ENCODE assay signal across 11 cellular contexts in genomic region chr18:3245185-3245564, GRCh38. TPM values are rescaled to one million over a fixed set of nuclear protein-coding genes. Genes with fewer than 3 reads are reported as not detected.
DNase-seq lines count a peak whose midpoint lies in the region; ATAC-seq, FAIRE-seq and TF ChIP-seq lines count a peak whose summit lies in the region.
"Had no signal": no experiment of that assay in that cellular context is flagged by ENCODE, and none has a peak within 500 bp of the region (broad histone marks: within the 10 kb centered on the region; RNA-seq: fewer than 3 reads in every experiment).

No MANE protein-coding gene starts in this region.

- TF ChIP-seq CTCF in HL-60 (IDR thresholded peaks at IDR 0.05; ENCODE audit: insufficient read depth, low read length), result no peak
- TF ChIP-seq CTCF in GM12878 (IDR thresholded peaks at IDR 0.05 in 2 of 3, conservative IDR thresholded peaks at IDR 0.05 in 1 of 3; ENCODE audit: control insufficient read depth in 2 of 3, extremely low read depth in 1 of 3, insufficient read depth in 1 of 3, low read depth in 3 of 3, low read length in 3 of 3), result no peak
- TF ChIP-seq CTCF in omental fat pad (IDR thresholded peaks at IDR 0.05), result no peak
- TF ChIP-seq CTCF in GM13976 (IDR thresholded peaks at IDR 0.05; ENCODE audit: borderline replicate concordance, control extremely low read depth, extremely low read depth, insufficient read depth, missing control alignments), result no peak

- H3K4me1 Mint-ChIP-seq in naive thymus-derived CD4-positive, alpha-beta T cell, result peaks cover 12 to 28% (median 25%) of the 10 kb centered on the region in 7 donors

- peaks cover 59% of the 10 kb centered on the region for H3K79me2 ChIP-seq in GM12878 (ENCODE audit: control insufficient read depth, insufficient read depth, low read length)

- peak overlapping the region; percentile 87 to 100 (median 92); a peak in 19 of 20 replicates for H3K4me3 ChIP-seq in BLaER1 treated with 17β-estradiol and CSF1 and Interleukin-3, amounts not matched to agents 10 nM and 100 nM
- H3K4me3 ChIP-seq in HL-60 (replicated peaks; ENCODE audit: insufficient read depth, low read length), result peak overlapping the region; percentile 96
- H3K4me3 ChIP-seq in GM12878, result peak overlapping the region; percentile 91
- H3K4me3 ChIP-seq in naive thymus-derived CD4-positive, alpha-beta T cell (ENCODE audit: low read length), result peak overlapping the region; percentile 97

- CTCF ChIA-PET in GM12878 (lab: Yijun Ruan, JAX), result interaction anchor here (0.6 to 7.1 kb wide), 43 partner anchors 11 to 1039 kb away, joined by 3 to 99 read pairs (median 7); partner anchors contain the start of gene MYL12B
- CTCF ChIA-PET in naive thymus-derived CD4-positive, alpha-beta T cell (lab: Charles Lee), result interaction anchor here (0.6 to 3.1 kb wide), 11 partner anchors 52 to 312 kb away, joined by 3 to 31 read pairs (median 6); no protein-coding TSS in a partner anchor

- H3K27me3 Mint-ChIP-seq in naive thymus-derived CD4-positive, alpha-beta T cell, result peaks cover 0 to 2% (median 0%) of the 10 kb centered on the region in 5 donors

- H3K27ac Mint-ChIP-seq in naive thymus-derived CD4-positive, alpha-beta T cell, result peak overlapping the region in 8 of 9 donors; percentile 61 to 99 (median 91)

- TF ChIP-seq POLR2A in GM12878 (IDR thresholded peaks at IDR 0.05; ENCODE audit: low read depth, low read length), result no peak

- SMC1A ChIA-PET in GM12878 (lab: Charles Lee; ENCODE audit: uncharacterized antibody, unreplicated experiment), result interaction anchor here (0.7 to 12.1 kb wide), 36 partner anchors 20 to 340 kb away, joined by 3 to 105 read pairs (median 7); no protein-coding TSS in a partner anchor

- H3K27me3 ChIP-seq in BLaER1 treated with 17β-estradiol and CSF1 and Interleukin-3, amounts not matched to agents 10 nM and 100 nM, result no peaks in the 10 kb centered on the region
- H3K27me3 ChIP-seq in HL-60 (ENCODE audit: insufficient read depth, poor library complexity, severe bottlenecking) (no peaks in the 10 kb centered on the region), GM12878 (replicated peaks in 1 of 2; ENCODE audit: control insufficient read depth in 2 of 2, insufficient read depth in 2 of 2, low read length in 1 of 2) (no peaks in the 10 kb centered on the region)
- H3K27me3 ChIP-seq in naive thymus-derived CD4-positive, alpha-beta T cell (ENCODE audit: control insufficient read depth in 2 of 2, insufficient read depth in 2 of 2, low read length in 2 of 2), result no peaks in the 10 kb centered on the region
- H3K27me3 ChIP-seq: spleen had no signal

- RAD21 ChIA-PET in GM12878 (lab: Charles Lee; ENCODE audit: unreplicated experiment), result interaction anchor here (0.6 to 6.5 kb wide), 33 partner anchors 11 to 422 kb away, joined by 3 to 118 read pairs (median 8); no protein-coding TSS in a partner anchor

- peak overlapping the region; percentile 87 to 99 (median 97) for H3K4me3 Mint-ChIP-seq in naive thymus-derived CD4-positive, alpha-beta T cell

- no peak for TF ChIP-seq EP300 in GM12878 (IDR thresholded peaks at IDR 0.05; ENCODE audit: borderline replicate concordance in 1 of 2, control insufficient read depth in 1 of 2, low read depth in 2 of 2, low read length in 2 of 2)

- FAIRE-seq in GM12878 (lab: Jason Lieb, UNC), result no peak
- FAIRE-seq: colon had no signal

- ATAC-seq in GM12878 (no peak), omental fat pad (ENCODE audit: low FRiP score) (no peak), HG02623 (IDR thresholded peaks at IDR 0.05; ENCODE audit: unreplicated experiment) (no peak)
- ATAC-seq in naive thymus-derived CD4-positive, alpha-beta T cell, result no peak

- no peak for DNase-seq in HL-60 (ENCODE audit: low read depth in 1 of 2, low spot score in 1 of 2)
- no peak for DNase-seq in GM12878 (ENCODE audit: low read depth, low spot score)
- no peak for DNase-seq in naive thymus-derived CD4-positive, alpha-beta T cell
- no peak for DNase-seq in omental fat pad (ENCODE audit: low spot score)
- DNase-seq in retina, result no peak
- no peak for DNase-seq in GM13976 (ENCODE audit: low spot score)
- DNase-seq: spleen had no signal

- in situ Hi-C loops in GM12878 (cut with MboI) (loop anchor here (5.0 kb wide), 2 partner anchors 248 to 308 kb away; no protein-coding TSS in a partner anchor), GM13976 (cut with MboI; ENCODE audit: low sequenced_read_pairs, unreplicated experiment) (loop anchor here (5.0 to 10.0 kb wide), 2 partner anchors 250 to 313 kb away; no protein-coding TSS in a partner anchor)

- no peak for TF ChIP-seq RAD21 in GM12878 (IDR thresholded peaks at IDR 0.05; ENCODE audit: insufficient read depth, low read depth, low read length)

- POLR2A ChIA-PET in GM12878 (lab: Charles Lee), result interaction anchor here (0.7 to 1.7 kb wide), 7 partner anchors 9 to 289 kb away, joined by 3 to 10 read pairs (median 5); no protein-coding TSS in a partner anchor
- POLR2A ChIA-PET in naive thymus-derived CD4-positive, alpha-beta T cell (lab: Charles Lee), result interaction anchor here (0.6 to 8.8 kb wide), 8 partner anchors 11 to 349 kb away, joined by 3 to 229 read pairs (median 28); partner anchors contain the start of gene MYL12B

- 38% methylated on average over 1 of the region's 1 CpG for WGBS in GM12878 (ENCODE audit: insufficient coverage, insufficient replicate concordance, low lambda C conversion rate, missing lambda C conversion rate)

- H2AFZ ChIP-seq in GM12878 (ENCODE audit: control insufficient read depth, low read depth, low read length), result peak overlapping the region; percentile 54; the same call in 1 of the 2 replicates

- peaks cover 23 to 34% (median 28%) of the 10 kb centered on the region in 10 experiments for H3K4me1 ChIP-seq in BLaER1 treated with 17β-estradiol and CSF1 and Interleukin-3, amounts not matched to agents 10 nM and 100 nM
- no peaks in the 10 kb centered on the region for H3K4me1 ChIP-seq in GM12878 (ENCODE audit: control insufficient read depth, insufficient read depth, low read length)
- peaks cover 6 to 12% of the 10 kb centered on the region in 2 donors for H3K4me1 ChIP-seq in naive thymus-derived CD4-positive, alpha-beta T cell (ENCODE audit: control insufficient read depth in 2 of 2, insufficient read depth in 2 of 2, low read length in 2 of 2)

- peak overlapping the region in 7 of 11 experiments; percentile 97 to 100 (median 98); a peak in 8 of 22 replicates for H3K27ac ChIP-seq in BLaER1 treated with 17β-estradiol and CSF1 and Interleukin-3, amounts not matched to agents 10 nM and 100 nM
- H3K27ac ChIP-seq in HL-60 (replicated peaks) (no peak overlapping the region; the same call in 1 of the 2 replicates), GM12878 (ENCODE audit: control insufficient read depth, insufficient read depth) (peak overlapping the region; percentile 95)
- no peak overlapping the region for H3K27ac ChIP-seq in naive thymus-derived CD4-positive, alpha-beta T cell (ENCODE audit: low read depth, low read length)

- H3K36me3 Mint-ChIP-seq in naive thymus-derived CD4-positive, alpha-beta T cell, result peaks cover 14 to 41% (median 30%) of the 10 kb centered on the region in 5 donors

- H3K9me3 Mint-ChIP-seq in naive thymus-derived CD4-positive, alpha-beta T cell, result peaks cover 0 to 23% (median 11%) of the 10 kb centered on the region in 11 donors

- BruUV-seq in GM12878 (replicated peaks; lab: Mats Ljungman, UMichigan), result no TSS peak

- H3K4me2 ChIP-seq in BLaER1 treated with 17β-estradiol and CSF1 and Interleukin-3, amounts not matched to agents 10 nM and 100 nM, result peak overlapping the region; percentile 83 to 97 (median 95)
- peak overlapping the region; percentile 88 for H3K4me2 ChIP-seq in GM12878 (ENCODE audit: control insufficient read depth, insufficient read depth)

- H4K20me1 ChIP-seq in BLaER1 treated with 17β-estradiol and CSF1 and Interleukin-3, amounts not matched to agents 10 nM and 100 nM, result peaks cover 8 to 16% (median 15%) of the 10 kb centered on the region in 11 experiments; a peak in 18 of 22 replicates
- H4K20me1 ChIP-seq in GM12878 (ENCODE audit: control insufficient read depth, insufficient read depth), result no peaks in the 10 kb centered on the region

- H3K9ac ChIP-seq in BLaER1 treated with 17β-estradiol and CSF1 and Interleukin-3, amounts not matched to agents 10 nM and 100 nM, result peak overlapping the region; percentile 92 to 100 (median 97); a peak in 21 of 22 replicates
- peak overlapping the region; percentile 97 for H3K9ac ChIP-seq in GM12878 (ENCODE audit: control insufficient read depth, insufficient read depth, low read length)

- H3K36me3 ChIP-seq in BLaER1 treated with 17β-estradiol and CSF1 and Interleukin-3, amounts not matched to agents 10 nM and 100 nM, result peaks cover 27 to 38% (median 31%) of the 10 kb centered on the region in 11 experiments
- H3K36me3 ChIP-seq in GM12878 (ENCODE audit: control insufficient read depth in 2 of 2, insufficient read depth in 2 of 2, low read length in 1 of 2), result peaks cover 0 to 2% of the 10 kb centered on the region in 2 experiments; a peak in 3 of 4 replicates
- peaks cover 0 to 9% (median 0%) of the 10 kb centered on the region in 3 experiments for H3K36me3 ChIP-seq in naive thymus-derived CD4-positive, alpha-beta T cell (ENCODE audit: control insufficient read depth in 2 of 3, insufficient read depth in 3 of 3, low read length in 3 of 3)

- H3K9me3 ChIP-seq in BLaER1 treated with 17β-estradiol and CSF1 and Interleukin-3, amounts not matched to agents 10 nM and 100 nM (replicated peaks in 1 of 11), result peaks cover 22 to 26% (median 25%) of the 10 kb centered on the region in 11 experiments
- peaks cover 13% of the 10 kb centered on the region for H3K9me3 ChIP-seq in GM12878 (replicated peaks; ENCODE audit: control insufficient read depth, insufficient read depth, low read length)
- H3K9me3 ChIP-seq in naive thymus-derived CD4-positive, alpha-beta T cell (ENCODE audit: control insufficient read depth in 2 of 3, low read length in 3 of 3), result no peaks in the 10 kb centered on the region

- intact Hi-C loops in GM12878 (cut with micrococcal nuclease; ENCODE audit: unreplicated experiment), result loop anchor here (5.0 to 10.0 kb wide), 4 partner anchors 263 to 673 kb away; partner anchors contain the start of genes METTL4 and NDC80
- intact Hi-C loops in naive thymus-derived CD4-positive, alpha-beta T cell (cut with micrococcal nuclease), result loop anchor here (5.0 to 10.0 kb wide), 5 partner anchors 73 to 908 kb away; partner anchors contain the start of genes METTL4 (in 1 of the 2) and NDC80 (in 1 of the 2)

RNA-seq across cellular contexts. Expression of gene MYL12A, which starts 2.4 kb away (rescaled TPM):
- 165 and 169 TPM in 2 replicates for total RNA-seq in GM12878 (2013; cell fraction: nucleolus; rRNA removed)
- 861 and 946 TPM in 2 replicates for total RNA-seq in GM12878 (2014; rRNA removed)
- total RNA-seq in GM12878 (2014; rRNA removed; fragmentation: Illumina TruSeq; extraction: Trizol), result 987 and 1,035 TPM in 2 replicates
- total RNA-seq in GM12878 (2021), result 488 and 498 TPM in 2 replicates
- 341 TPM for polyA plus RNA-seq in GM12878 (2011; ENCODE audit: low read depth)
- 567 and 783 TPM in 2 replicates for polyA plus RNA-seq in GM12878 (2011; rRNA removed)
- polyA plus RNA-seq in GM12878 (2011; cell fraction: cytosol; rRNA removed), result 236 and 267 TPM in 2 replicates
- 194 and 245 TPM in 2 replicates for polyA plus RNA-seq in GM12878 (2011; cell fraction: nucleus; rRNA removed)
- 406 and 429 TPM in 2 replicates for polyA plus RNA-seq in GM12878 (2012)
- 851 and 1,149 TPM in 2 replicates for polyA plus RNA-seq in GM12878 (2014; fragmentation: Illumina TruSeq; extraction: Trizol)
- 1,000 to 10,000 TPM; 1,462 to 1,663 TPM for polyA plus RNA-seq in GM12878 (2014; fragmentation: Nextera tagmentation; extraction: Ambion mirVana)
- polyA plus RNA-seq in GM12878 (2014; rRNA removed), result 687 and 704 TPM in 2 replicates
- polyA plus RNA-seq in GM12878 (2016; fragmentation: Nextera tagmentation; extraction: Ambion mirVana), result 1,000 to 10,000 TPM; 1,100 to 1,139 TPM
- polyA minus RNA-seq in GM12878 (2011; rRNA and poly(A)+ RNA removed), result 263 and 337 TPM in 2 replicates
- 92.0 and 93.1 TPM in 2 replicates for polyA minus RNA-seq in GM12878 (2011; cell fraction: cytosol; rRNA and poly(A)+ RNA removed)
- 127 and 180 TPM in 2 replicates for polyA minus RNA-seq in GM12878 (2011; cell fraction: nucleus; rRNA and poly(A)+ RNA removed)
- 100 to 1,000 TPM; 331 to 753 (median 415) TPM for total RNA-seq in naive thymus-derived CD4-positive, alpha-beta T cell
- polyA plus RNA-seq in naive thymus-derived CD4-positive, alpha-beta T cell, result 1,000 to 10,000 TPM; 2,490 to 2,608 TPM
- total RNA-seq in omental fat pad, result 100 to 1,000 TPM; 393 to 814 (median 535) TPM

RNA-seq across cellular contexts. Expression of gene MYL12B, which starts 16.8 kb away (rescaled TPM):
- total RNA-seq in GM12878 (2013; cell fraction: nucleolus; rRNA removed), result 26.4 and 26.9 TPM in 2 replicates
- total RNA-seq in GM12878 (2014; rRNA removed) (235 and 266 TPM in 2 replicates), GM12878 (2014; rRNA removed; fragmentation: Illumina TruSeq; extraction: Trizol) (313 and 316 TPM in 2 replicates), GM12878 (2021) (179 and 195 TPM in 2 replicates), omental fat pad (100 to 1,000 TPM; 263 to 352 (median 318) TPM)
- polyA plus RNA-seq in GM12878 (2011; ENCODE audit: low read depth), result 190 TPM
- polyA plus RNA-seq in GM12878 (2011; rRNA removed) (427 and 538 TPM in 2 replicates), GM12878 (2014; fragmentation: Illumina TruSeq; extraction: Trizol) (373 and 412 TPM in 2 replicates), GM12878 (2014; fragmentation: Nextera tagmentation; extraction: Ambion mirVana) (100 to 1,000 TPM; 662 to 739 TPM), GM12878 (2014; rRNA removed) (210 and 222 TPM in 2 replicates), GM12878 (2016; fragmentation: Nextera tagmentation; extraction: Ambion mirVana) (100 to 1,000 TPM; 466 to 475 TPM)
- polyA plus RNA-seq in GM12878 (2011; cell fraction: cytosol; rRNA removed), result 256 and 267 TPM in 2 replicates
- 119 and 141 TPM in 2 replicates for polyA plus RNA-seq in GM12878 (2011; cell fraction: nucleus; rRNA removed)
- 213 and 244 TPM in 2 replicates for polyA plus RNA-seq in GM12878 (2012)
- 153 and 181 TPM in 2 replicates for polyA minus RNA-seq in GM12878 (2011; rRNA and poly(A)+ RNA removed)
- 62.0 and 66.1 TPM in 2 replicates for polyA minus RNA-seq in GM12878 (2011; cell fraction: cytosol; rRNA and poly(A)+ RNA removed)
- polyA minus RNA-seq in GM12878 (2011; cell fraction: nucleus; rRNA and poly(A)+ RNA removed), result 27.6 and 36.9 TPM in 2 replicates
- 100 to 1,000 TPM; 140 to 300 (median 169) TPM for total RNA-seq in naive thymus-derived CD4-positive, alpha-beta T cell
- polyA plus RNA-seq in naive thymus-derived CD4-positive, alpha-beta T cell, result 100 to 1,000 TPM; 942 to 982 TPM

RNA-seq across cellular contexts. Expression of gene MYOM1, which starts 25.4 kb away (rescaled TPM):
- total RNA-seq in GM12878 (2013; cell fraction: nucleolus; rRNA removed), result 24.7 and 31.7 TPM in 2 replicates
- total RNA-seq in GM12878 (2014; rRNA removed) (0.49 and 0.62 TPM in 2 replicates), GM12878 (2014; rRNA removed; fragmentation: Illumina TruSeq; extraction: Trizol) (0.55 and 0.76 TPM in 2 replicates), GM12878 (2021) (1.0 and 1.1 TPM in 2 replicates), omental fat pad (1 to 10 TPM; 2.6 to 8.5 (median 2.9) TPM)
- polyA plus RNA-seq in GM12878 (2011; ENCODE audit: low read depth), result 0.80 TPM
- polyA plus RNA-seq in GM12878 (2011; rRNA removed) (0.27 and 0.53 TPM in 2 replicates), GM12878 (2014; fragmentation: Illumina TruSeq; extraction: Trizol) (0.43 and 0.54 TPM in 2 replicates), GM12878 (2014; fragmentation: Nextera tagmentation; extraction: Ambion mirVana) (under 1 TPM; 0.06 to 0.11 TPM), GM12878 (2014; rRNA removed) (0.60 and 1.4 TPM in 2 replicates), GM12878 (2016; fragmentation: Nextera tagmentation; extraction: Ambion mirVana) (under 1 TPM; 0.51 to 0.62 TPM)
- 0.40 and 0.43 TPM in 2 replicates for polyA plus RNA-seq in GM12878 (2011; cell fraction: cytosol; rRNA removed)
- polyA plus RNA-seq in GM12878 (2011; cell fraction: nucleus; rRNA removed), result 0.56 and 2.3 TPM in 2 replicates
- polyA plus RNA-seq in GM12878 (2012), result 1.5 TPM in 2 replicates
- 0.37 and 0.88 TPM in 2 replicates for polyA minus RNA-seq in GM12878 (2011; rRNA and poly(A)+ RNA removed)
- 0.21 TPM in 1 of 2 replicates, not detected in the other for polyA minus RNA-seq in GM12878 (2011; cell fraction: cytosol; rRNA and poly(A)+ RNA removed)
- polyA minus RNA-seq in GM12878 (2011; cell fraction: nucleus; rRNA and poly(A)+ RNA removed), result 0.57 and 0.85 TPM in 2 replicates
- total RNA-seq in naive thymus-derived CD4-positive, alpha-beta T cell, result 1 to 10 TPM; 1.7 to 6.7 (median 2.9) TPM
- 1 to 10 TPM in 1 of 2 donors, under 1 TPM in 1; 0.83 to 1.9 TPM for polyA plus RNA-seq in naive thymus-derived CD4-positive, alpha-beta T cell
- total RNA-seq: Daoy had no signal

Comparison
In these comparisons a context has a peak if more than half of its experiments do, and no peak if none do; other contexts are left out.
1. H3K27ac ChIP-seq: peak in BLaER1 treated with 17β-estradiol and CSF1 and Interleukin-3, amounts not matched to agents 10 nM and 100 nM (7 of 11) and GM12878 (single experiment); none in HL-60 (single experiment) and naive thymus-derived CD4-positive, alpha-beta T cell (single experiment).
2. Peak in every context shown above with its lines, with median percentiles within 50 percentile points of each other: H3K4me3 ChIP-seq.